1 cellular context compared by ENCODE assay signal in the genomic region with DNA sequence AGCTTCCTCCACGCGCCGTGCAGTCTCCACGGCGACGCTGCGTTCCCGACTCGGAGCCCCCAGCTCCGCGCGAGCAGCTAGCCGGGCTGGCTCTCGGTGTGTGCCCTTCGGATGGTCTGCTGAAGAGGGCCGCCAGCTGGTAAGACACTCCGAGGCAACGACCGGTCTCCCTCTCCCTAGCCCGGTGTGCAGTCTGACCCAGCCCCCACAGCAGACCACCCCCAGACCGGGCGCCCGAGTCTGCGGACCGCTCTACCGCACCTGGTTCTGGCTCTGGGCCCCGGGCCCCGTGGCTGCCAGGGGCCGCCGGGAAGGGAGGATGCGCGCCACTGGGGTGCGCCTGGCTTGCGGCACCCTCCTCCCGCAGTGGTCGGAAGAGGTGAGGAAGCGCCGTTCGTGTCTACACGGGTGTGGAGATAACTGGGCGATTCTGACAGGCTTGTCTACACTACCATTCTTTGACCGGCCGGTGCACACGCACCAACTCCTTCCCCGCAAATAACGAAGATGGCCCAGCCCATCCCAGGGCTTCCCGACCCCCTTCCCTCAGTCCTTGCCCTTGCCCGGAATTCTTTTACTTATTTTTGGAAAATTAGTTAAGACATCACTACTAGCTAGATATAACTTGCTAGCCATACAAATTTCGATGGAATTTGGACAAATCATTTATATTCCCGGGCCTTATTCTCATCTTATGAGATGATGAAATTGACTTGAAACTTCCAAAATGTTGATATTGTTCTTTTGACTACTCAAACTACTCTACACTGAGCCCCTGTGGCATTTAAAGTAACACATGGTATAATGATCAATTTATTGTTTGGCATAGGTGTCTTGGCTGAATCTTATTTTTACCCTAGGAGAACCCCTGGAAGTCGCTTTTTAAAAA.
TF ChIP-seq lines count a peak whose summit lies in the region.

No MANE protein-coding gene starts in this region.

TF ChIP-seq in HCT116, 20 proteins besides CTCF, POLR2A, EP300 and RAD21 (continued from another document):
- TF ChIP-seq EZH2phosphoT487 (IDR thresholded peaks at IDR 0.05; ENCODE audit: borderline replicate concordance) (no peak), MAX (IDR thresholded peaks at IDR 0.05) (peak; percentile 46; the same call in 1 of the 2 replicates), SRF (IDR thresholded peaks at IDR 0.05; ENCODE audit: low read depth) (no peak), JUND (IDR thresholded peaks at IDR 0.05) (no peak)
